ENCODE assay signal across 25 cellular contexts in the genomic region with DNA sequence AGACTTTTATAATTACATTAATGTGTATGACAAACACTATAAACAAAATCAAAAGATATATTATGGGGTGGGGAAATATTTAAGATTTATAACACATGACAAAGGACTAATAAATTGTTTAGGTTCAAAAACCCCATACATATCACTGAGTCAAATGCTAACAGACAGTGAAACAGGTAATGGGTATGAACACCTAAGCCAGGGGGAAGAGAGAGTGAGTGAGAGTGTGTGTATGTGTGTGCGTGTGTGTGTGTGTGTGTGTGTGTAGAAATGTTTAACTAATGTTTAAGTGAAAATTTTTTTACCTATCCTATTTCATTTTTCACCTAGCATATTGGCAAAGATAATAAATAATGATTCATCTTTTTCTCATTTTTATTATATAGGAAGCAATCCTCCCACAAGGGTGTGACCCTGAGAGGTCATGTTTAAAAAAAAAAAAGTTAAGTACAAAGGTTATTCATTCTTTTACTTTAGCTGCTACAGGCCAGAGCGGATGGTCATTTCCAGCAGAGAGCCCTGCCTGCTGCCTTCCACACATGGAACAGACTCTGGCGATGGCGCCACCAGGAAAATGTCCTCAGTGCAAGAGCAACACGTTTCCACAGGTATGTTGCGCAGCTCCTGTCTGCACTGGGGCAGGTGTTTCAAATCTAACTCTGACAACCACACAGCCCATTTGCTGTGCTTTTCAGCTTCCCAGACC.
DNase-seq lines count a peak whose midpoint lies in the region; ATAC-seq and TF ChIP-seq lines count a peak whose summit lies in the region.
"Had no signal": no experiment of that assay in that cellular context is flagged by ENCODE, and none has a peak within 500 bp of the region (broad histone marks: within the 10 kb centered on the region; RNA-seq: fewer than 3 reads in every experiment).

No MANE protein-coding gene starts in this region.

- in situ Hi-C loops in GM23248 (cut with MboI): no loop called here

- H3K9me2 ChIP-seq in hepatocyte (replicated peaks; ENCODE audit: insufficient read depth) (no peaks in the 10 kb centered on the region), GM23248 (ENCODE audit: insufficient read depth) (no peaks in the 10 kb centered on the region)

- H3K27me3 ChIP-seq in hepatocyte: no peaks in the 10 kb centered on the region
- no peaks in the 10 kb centered on the region for H3K27me3 ChIP-seq in GM23248 (replicated peaks; ENCODE audit: insufficient read depth)
- H3K27me3 ChIP-seq: dorsolateral prefrontal cortex, upper lobe of right lung had no signal

- H3K4me1 ChIP-seq in hepatocyte (ENCODE audit: insufficient read depth) (peaks cover 22% of the 10 kb centered on the region), GM23248 (ENCODE audit: insufficient read depth) (peaks cover 30% of the 10 kb centered on the region)

- H3K4me3 ChIP-seq in hepatocyte (no peak overlapping the region), GM23248 (no peak overlapping the region)
- H3K4me3 ChIP-seq: dorsolateral prefrontal cortex, K562, upper lobe of right lung had no signal

- H3K79me2 ChIP-seq in hepatocyte: no peaks in the 10 kb centered on the region
- no peaks in the 10 kb centered on the region for H3K79me2 ChIP-seq in GM23248 (ENCODE audit: insufficient read depth)

- no peaks in the 10 kb centered on the region for H3K27me3 Mint-ChIP-seq in activated naive CD4-positive, alpha-beta T cell treated with anti-CD3 and anti-CD28 coated beads, Interleukin-2, amount 10 ng/mL, durations not matched to agents 7 days and 5 days
- H3K27me3 Mint-ChIP-seq in progenitor cell of endocrine pancreas: no peaks in the 10 kb centered on the region
- H3K27me3 Mint-ChIP-seq: activated CD8-positive, alpha-beta memory T cell treated with anti-CD3 and anti-CD28 coated beads, Interleukin-2, amount 10 ng/mL, durations not matched to agents 7 days and 5 days; naive thymus-derived CD8-positive, alpha-beta T cell had no signal

- no peak overlapping the region for H3K4me3 Mint-ChIP-seq in activated naive CD4-positive, alpha-beta T cell treated with anti-CD3 and anti-CD28 coated beads, Interleukin-2, amount 10 ng/mL, durations not matched to agents 7 days and 5 days
- no peak overlapping the region for H3K4me3 Mint-ChIP-seq in progenitor cell of endocrine pancreas (ENCODE audit: low read depth)
- H3K4me3 Mint-ChIP-seq: activated CD8-positive, alpha-beta memory T cell treated with anti-CD3 and anti-CD28 coated beads, Interleukin-2, amount 10 ng/mL, durations not matched to agents 7 days and 5 days; mesothelial cell of epicardium; naive thymus-derived CD8-positive, alpha-beta T cell had no signal

- H4K20me1 ChIP-seq in hepatocyte (ENCODE audit: insufficient read depth, poor library complexity, severe bottlenecking) (no peaks in the 10 kb centered on the region), GM23248 (ENCODE audit: insufficient read depth) (no peaks in the 10 kb centered on the region)

- H3K4me1 Mint-ChIP-seq in activated naive CD4-positive, alpha-beta T cell treated with anti-CD3 and anti-CD28 coated beads, Interleukin-2, amount 10 ng/mL, durations not matched to agents 7 days and 5 days: peaks cover 25% of the 10 kb centered on the region
- H3K4me1 Mint-ChIP-seq in progenitor cell of endocrine pancreas (ENCODE audit: low read depth): peaks cover 17% of the 10 kb centered on the region

- H3K36me3 ChIP-seq in hepatocyte (replicated peaks; ENCODE audit: insufficient read depth, low read depth) (no peaks in the 10 kb centered on the region), GM23248 (ENCODE audit: low read depth) (no peaks in the 10 kb centered on the region)

- 65% methylated on average over 6 of the region's 6 CpGs for WGBS in hepatocyte (ENCODE audit: low lambda C conversion rate, missing lambda C conversion rate)
- WGBS in GM23248 (ENCODE audit: low coverage in 1 of 2, low lambda C conversion rate in 2 of 2, missing lambda C conversion rate in 2 of 2), 2 experiments: 81 to 84% methylated on average over 6 of the region's 6 CpGs

- H3K9me3 Mint-ChIP-seq in activated naive CD4-positive, alpha-beta T cell treated with anti-CD3 and anti-CD28 coated beads, Interleukin-2, amount 10 ng/mL, durations not matched to agents 7 days and 5 days: no peaks in the 10 kb centered on the region
- no peaks in the 10 kb centered on the region for H3K9me3 Mint-ChIP-seq in progenitor cell of endocrine pancreas (ENCODE audit: low read depth)
- H3K9me3 Mint-ChIP-seq: naive thymus-derived CD8-positive, alpha-beta T cell had no signal

- TF ChIP-seq CTCF in hepatocyte (IDR thresholded peaks at IDR 0.05; ENCODE audit: poor library complexity): no peak
- no peak for TF ChIP-seq CTCF in progenitor cell of endocrine pancreas (IDR thresholded peaks at IDR 0.05; ENCODE audit: unreplicated experiment)

- H2AFZ ChIP-seq in hepatocyte (no peak overlapping the region), GM23248 (no peak overlapping the region)

- H3K4me2 ChIP-seq in hepatocyte: peak overlapping the region; percentile 58
- no peak overlapping the region for H3K4me2 ChIP-seq in GM23248 (ENCODE audit: unreplicated experiment)

- ATAC-seq in GM19452 (IDR thresholded peaks at IDR 0.05; ENCODE audit: unreplicated experiment) (no peak), HG02870 (IDR thresholded peaks at IDR 0.05; ENCODE audit: unreplicated experiment) (no peak)
- ATAC-seq: activated CD8-positive, alpha-beta memory T cell treated with anti-CD3 and anti-CD28 coated beads, Interleukin-2, amount 10 ng/mL, durations not matched to agents 7 days and 5 days; K562; naive thymus-derived CD8-positive, alpha-beta T cell; upper lobe of right lung had no signal

- H3K27ac Mint-ChIP-seq in activated naive CD4-positive, alpha-beta T cell treated with anti-CD3 and anti-CD28 coated beads, Interleukin-2, amount 10 ng/mL, durations not matched to agents 7 days and 5 days: peak overlapping the region; percentile 60
- H3K27ac Mint-ChIP-seq in progenitor cell of endocrine pancreas: peak overlapping the region; percentile 76
- H3K27ac Mint-ChIP-seq: activated CD8-positive, alpha-beta memory T cell treated with anti-CD3 and anti-CD28 coated beads, Interleukin-2, amount 10 ng/mL, durations not matched to agents 7 days and 5 days; mesothelial cell of epicardium had no signal

- CTCF ChIA-PET in activated naive CD4-positive, alpha-beta T cell treated with anti-CD3 and anti-CD28 coated beads, Interleukin-2, amount 10 ng/mL, durations not matched to agents 7 days and 5 days (lab: Charles Lee): no interaction called here

- H3K9me3 ChIP-seq in hepatocyte (ENCODE audit: low read depth) (no peaks in the 10 kb centered on the region), GM23248 (ENCODE audit: low read depth) (no peaks in the 10 kb centered on the region)
- H3K9me3 ChIP-seq: upper lobe of right lung had no signal

- no peak for DNase-seq in activated naive CD4-positive, alpha-beta T cell treated with anti-CD3 and anti-CD28 coated beads, Interleukin-2, amount 10 ng/mL, durations not matched to agents 7 days and 5 days
- DNase-seq in activated naive CD4-positive, alpha-beta T cell (lab: John Stamatoyannopoulos, UW): no peak
- DNase-seq in SW480 (ENCODE audit: low spot score) (peak; percentile 17), hepatocyte (ENCODE audit: low spot score) (peak; percentile 55), progenitor cell of endocrine pancreas (ENCODE audit: low spot score, unreplicated experiment) (no peak), GM23248 (no peak)
- DNase-seq: ACHN; activated CD4-positive, alpha-beta T cell treated with anti-CD3 and anti-CD28 coated beads for 1 hour; activated CD8-positive, alpha-beta memory T cell treated with anti-CD3 and anti-CD28 coated beads, Interleukin-2, amount 10 ng/mL, durations not matched to agents 7 days and 5 days; central memory CD4-positive, alpha-beta T cell; DMS153; dorsolateral prefrontal cortex; naive thymus-derived CD8-positive, alpha-beta T cell; NCI-H1105 treated with DMSO at 0.1 percent for 48 hours; NCI-H2107; NCI-H446; NCI-H82; retina; RPMI8226; stimulated activated CD4-positive, alpha-beta T cell treated with anti-CD3 and anti-CD28 coated beads, Interleukin-2, amount 100 ng/mL, for 24 hours; upper lobe of right lung had no signal

- peaks cover 53% of the 10 kb centered on the region for H3K36me3 Mint-ChIP-seq in activated naive CD4-positive, alpha-beta T cell treated with anti-CD3 and anti-CD28 coated beads, Interleukin-2, amount 10 ng/mL, durations not matched to agents 7 days and 5 days
- H3K36me3 Mint-ChIP-seq in progenitor cell of endocrine pancreas (ENCODE audit: insufficient read depth): peaks cover 19% of the 10 kb centered on the region

- H3K27ac ChIP-seq in hepatocyte: peak overlapping the region; percentile 80
- no peak overlapping the region for H3K27ac ChIP-seq in GM23248
- H3K27ac ChIP-seq: dorsolateral prefrontal cortex, upper lobe of right lung had no signal

- H3K9ac ChIP-seq in GM23248: no peak overlapping the region

- peaks cover 28% of the 10 kb centered on the region for H3F3A ChIP-seq in GM23248 (ENCODE audit: insufficient read depth)

Comparison
In these comparisons a context has a peak if more than half of its experiments do, and no peak if none do; other contexts are left out.
1. DNase-seq: peak in SW480 (single experiment) and hepatocyte (single experiment); none in activated naive CD4-positive, alpha-beta T cell treated with anti-CD3 and anti-CD28 coated beads, Interleukin-2, amount 10 ng/mL, durations not matched to agents 7 days and 5 days (single experiment), activated naive CD4-positive, alpha-beta T cell (0 of 4), progenitor cell of endocrine pancreas (single experiment) and GM23248 (single experiment).